ENCODE assay signal across 13 cellular contexts in the genomic region with DNA sequence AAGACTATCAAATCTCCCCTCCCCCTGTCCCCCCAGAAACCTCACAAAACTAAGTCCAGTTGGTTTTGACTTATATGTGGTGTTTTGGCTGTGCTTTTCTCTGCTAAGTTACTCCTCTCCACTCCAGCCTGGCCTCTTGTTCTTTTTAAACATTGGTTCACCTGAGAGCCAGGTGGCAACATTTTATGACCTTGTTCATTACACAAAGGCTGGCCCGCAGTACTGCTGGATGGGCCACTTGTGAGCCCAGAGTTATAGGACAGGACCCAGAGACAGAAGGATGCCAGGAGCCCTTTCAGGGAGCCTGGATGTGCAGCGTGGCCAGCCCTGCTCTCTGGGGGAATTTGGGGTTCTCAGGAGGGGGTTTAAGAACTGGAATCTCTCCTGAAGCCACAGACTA.
"Had no signal": no experiment of that assay in that cellular context is flagged by ENCODE, and none has a peak within 500 bp of the region (broad histone marks: within the 10 kb centered on the region; RNA-seq: fewer than 3 reads in every experiment).

No MANE protein-coding gene starts in this region.

- H3K27me3 ChIP-seq: adrenal gland, dorsolateral prefrontal cortex, heart left ventricle, transverse colon had no signal

- DNase-seq: activated CD4-positive, alpha-beta memory T cell treated with anti-CD3 and anti-CD28 coated beads, Interleukin-2, amount 10 ng/mL, durations not matched to agents 7 days and 5 days; activated CD4-positive, alpha-beta T cell treated with anti-CD3 and anti-CD28 coated beads for 4 hours; activated naive CD4-positive, alpha-beta T cell treated with anti-CD3 and anti-CD28 coated beads, Interleukin-2, amount 50 U/mL, for 16 hours; activated T-cell treated with anti-CD3 and anti-CD28 coated beads, Interleukin-2, amount 50 U/mL, for 24 hours; adrenal gland; endodermal cell; heart left ventricle; left cardiac atrium; transverse colon had no signal

- H3K4me3 ChIP-seq: adrenal gland, dorsolateral prefrontal cortex, heart left ventricle, lung, transverse colon had no signal

- H3K4me1 ChIP-seq: adrenal gland, parathyroid adenoma had no signal

- H3K9me3 ChIP-seq: adrenal gland, heart left ventricle, transverse colon had no signal

- H3K27ac ChIP-seq: adrenal gland, heart left ventricle, parathyroid adenoma, transverse colon had no signal

- H3K36me3 ChIP-seq: adrenal gland, transverse colon had no signal

- ATAC-seq: heart left ventricle; left cardiac atrium; stimulated activated effector memory CD8-positive, alpha-beta T cell treated with anti-CD3 and anti-CD28 coated beads, Interleukin-12 subunit alpha, Interleukin-12 subunit beta, amount 100 ng/mL, for 72 hours had no signal
